14 cellular contexts compared by ENCODE assay signal in genomic region chr16:19860146-19861030, GRCh38. TPM values are rescaled to one million over a fixed set of nuclear protein-coding genes. Genes with fewer than 3 reads are reported as not detected.
DNase-seq lines count a peak whose midpoint lies in the region; ATAC-seq and TF ChIP-seq lines count a peak whose summit lies in the region.
"Had no signal": no experiment of that assay in that cellular context is flagged by ENCODE, and none has a peak within 500 bp of the region (broad histone marks: within the 10 kb centered on the region; RNA-seq: fewer than 3 reads in every experiment).

No MANE protein-coding gene starts in this region.

- H3K4me3 Mint-ChIP-seq in WTC11, result peak overlapping the region; percentile 51
- H3K4me3 Mint-ChIP-seq in T-helper 2 cell treated with Interferon-gamma antibody and Interleukin-4, amounts not matched to agents 5 μg/mL and 100 μg/mL, for 36 hours, result no peak overlapping the region
- H3K4me3 Mint-ChIP-seq: activated naive CD8-positive, alpha-beta T cell had no signal

- intact Hi-C loops in prostate gland (cut with DNase I) (no loop called here), colonic mucosa (cut with DNase I) (no loop called here)

- H3K4me1 Mint-ChIP-seq in WTC11, result peaks cover 87% of the 10 kb centered on the region
- no peaks in the 10 kb centered on the region for H3K4me1 Mint-ChIP-seq in T-helper 2 cell treated with Interferon-gamma antibody and Interleukin-4, amounts not matched to agents 5 μg/mL and 100 μg/mL, for 36 hours (ENCODE audit: low read depth)

- H3K9me3 ChIP-seq in prostate gland (no peaks in the 10 kb centered on the region), colonic mucosa (no peaks in the 10 kb centered on the region)
- H3K9me3 ChIP-seq: esophagus squamous epithelium had no signal

- ATAC-seq in WTC11, result peak; percentile 79
- ATAC-seq: Panc1 had no signal

- peak overlapping the region in 1 of 2 donors; percentile 15 for H3K4me3 ChIP-seq in prostate gland
- H3K4me3 ChIP-seq in colonic mucosa, result no peak overlapping the region
- H3K4me3 ChIP-seq: esophagus squamous epithelium had no signal

- H3K27me3 ChIP-seq in prostate gland (replicated peaks; ENCODE audit: insufficient read depth) (no peaks in the 10 kb centered on the region), colonic mucosa (no peaks in the 10 kb centered on the region)
- H3K27me3 ChIP-seq: esophagus squamous epithelium had no signal

- TF ChIP-seq POLR2A in prostate gland (IDR thresholded peaks at IDR 0.05), result no peak

- peaks cover 50% of the 10 kb centered on the region for H3K36me3 Mint-ChIP-seq in WTC11
- H3K36me3 Mint-ChIP-seq in T-helper 2 cell treated with Interferon-gamma antibody and Interleukin-4, amounts not matched to agents 5 μg/mL and 100 μg/mL, for 36 hours (ENCODE audit: low read depth), result no peaks in the 10 kb centered on the region
- H3K36me3 Mint-ChIP-seq: activated naive CD8-positive, alpha-beta T cell had no signal

- peak overlapping the region; percentile 100 for H3K27ac Mint-ChIP-seq in WTC11
- no peak overlapping the region for H3K27ac Mint-ChIP-seq in T-helper 2 cell treated with Interferon-gamma antibody and Interleukin-4, amounts not matched to agents 5 μg/mL and 100 μg/mL, for 36 hours
- H3K27ac Mint-ChIP-seq: activated naive CD8-positive, alpha-beta T cell had no signal

- no peaks in the 10 kb centered on the region for H3K9me3 Mint-ChIP-seq in WTC11
- no peaks in the 10 kb centered on the region for H3K9me3 Mint-ChIP-seq in T-helper 2 cell treated with Interferon-gamma antibody and Interleukin-4, amounts not matched to agents 5 μg/mL and 100 μg/mL, for 36 hours

- 43% methylated on average over 21 of the region's 21 CpGs for WGBS in prostate gland

- H3K4me1 ChIP-seq in prostate gland (replicated peaks) (no peaks in the 10 kb centered on the region), colonic mucosa (no peaks in the 10 kb centered on the region)

- no peak for TF ChIP-seq CTCF in WTC11 (IDR thresholded peaks at IDR 0.05)
- TF ChIP-seq CTCF in prostate gland (IDR thresholded peaks at IDR 0.05), result no peak
- TF ChIP-seq CTCF in colonic mucosa (IDR thresholded peaks at IDR 0.05), result no peak

- H3K27ac ChIP-seq in prostate gland (peak overlapping the region; percentile 40 to 61), colonic mucosa (no peak overlapping the region)

- POLR2A ChIA-PET in WTC11 (lab: Charles Lee), result interaction anchor here (0.6 to 2.4 kb wide), 4 partner anchors 14 to 22 kb away, joined by 3 to 13 read pairs (median 4); no protein-coding TSS in a partner anchor

- no peaks in the 10 kb centered on the region for H3K27me3 Mint-ChIP-seq in WTC11 (ENCODE audit: low read depth)
- no peaks in the 10 kb centered on the region for H3K27me3 Mint-ChIP-seq in T-helper 2 cell treated with Interferon-gamma antibody and Interleukin-4, amounts not matched to agents 5 μg/mL and 100 μg/mL, for 36 hours (ENCODE audit: low read depth)
- H3K27me3 Mint-ChIP-seq: activated naive CD8-positive, alpha-beta T cell had no signal

- peak; percentile 21 for DNase-seq in ELR (ENCODE audit: low read depth)
- no peak for DNase-seq in WTC11 (ENCODE audit: low spot score)
- peak; percentile 56 for DNase-seq in globus pallidus (ENCODE audit: low spot score)
- DNase-seq in prostate gland (ENCODE audit: low spot score), result peak; percentile 44
- no peak for DNase-seq in stimulated activated CD4-positive, alpha-beta T cell treated with anti-CD3 and anti-CD28 coated beads, Interleukin-4, amount 100 ng/mL, for 24 hours
- no peak for DNase-seq in KBM-7
- DNase-seq in T-helper 2 cell treated with Interferon-gamma antibody and Interleukin-4, amounts not matched to agents 5 μg/mL and 100 μg/mL, for 36 hours (ENCODE audit: low spot score), result no peak
- no peak for DNase-seq in colonic mucosa
- DNase-seq: COR-L47; esophagus squamous epithelium; NCI-H1436 treated with DMSO at 0.1 percent for 48 hours; stimulated activated CD4-positive, alpha-beta T cell treated with anti-CD3 and anti-CD28 coated beads, Interleukin-4, amount 100 ng/mL, for 4 hours had no signal

- H3K9ac ChIP-seq in colonic mucosa (ENCODE audit: low read depth in 2 of 2, low read length in 2 of 2), result no peak overlapping the region

- no peaks in the 10 kb centered on the region for H3K36me3 ChIP-seq in prostate gland
- H3K36me3 ChIP-seq in colonic mucosa, result no peaks in the 10 kb centered on the region

- CTCF ChIA-PET in WTC11 (lab: Charles Lee), result interaction anchor here (1.2 to 1.8 kb wide), 2 partner anchors 9 to 16 kb away, joined by 3 to 6 read pairs; no protein-coding TSS in a partner anchor

- in situ Hi-C loops in KBM-7 (cut with MboI; ENCODE audit: low pct_unique_long_range_greater_than_20kb, low sequenced_read_pairs), result no loop called here

TF ChIP-seq in WTC11, 78 proteins besides CTCF, POLR2A, EP300 and RAD21:
- TF ChIP-seq CBFB (CRISPR knock-in tag; IDR thresholded peaks at IDR 0.05; ENCODE audit: low read depth) (no peak), SMAD4 (CRISPR knock-in tag; IDR thresholded peaks at IDR 0.05) (no peak), JAZF1 (CRISPR knock-in tag; IDR thresholded peaks at IDR 0.05) (no peak), ETV6 (CRISPR knock-in tag; IDR thresholded peaks at IDR 0.05) (0 out of 2 replicates have a peak, but pooled peaks have one; percentile 17), TP53 (CRISPR knock-in tag; IDR thresholded peaks at IDR 0.05) (no peak), ATF3 (CRISPR knock-in tag; conservative IDR thresholded peaks at IDR 0.05) (no peak)
- TF ChIP-seq, protein P1, sequence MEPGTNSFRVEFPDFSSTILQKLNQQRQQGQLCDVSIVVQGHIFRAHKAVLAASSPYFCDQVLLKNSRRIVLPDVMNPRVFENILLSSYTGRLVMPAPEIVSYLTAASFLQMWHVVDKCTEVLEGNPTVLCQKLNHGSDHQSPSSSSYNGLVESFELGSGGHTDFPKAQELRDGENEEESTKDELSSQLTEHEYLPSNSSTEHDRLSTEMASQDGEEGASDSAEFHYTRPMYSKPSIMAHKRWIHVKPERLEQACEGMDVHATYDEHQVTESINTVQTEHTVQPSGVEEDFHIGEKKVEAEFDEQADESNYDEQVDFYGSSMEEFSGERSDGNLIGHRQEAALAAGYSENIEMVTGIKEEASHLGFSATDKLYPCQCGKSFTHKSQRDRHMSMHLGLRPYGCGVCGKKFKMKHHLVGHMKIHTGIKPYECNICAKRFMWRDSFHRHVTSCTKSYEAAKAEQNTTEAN (CRISPR knock-in tag; IDR thresholded peaks at IDR 0.05), result no peak
TF ChIP-seq in WTC11: peak in this region for 1.

RNA-seq across cellular contexts. Expression of gene GPRC5B, which starts 24.3 kb away (rescaled TPM):
- 104 to 107 TPM (median 105 TPM) in 3 replicates for total RNA-seq in WTC11 (2021)
- 100 to 1,000 TPM in 1 of 2 donors, 10 to 100 TPM in 1; 19.4 to 256 TPM for total RNA-seq in prostate gland
- total RNA-seq in colonic mucosa, result 1 to 10 TPM; 3.1 to 8.5 TPM

Comparison
In these comparisons a context has a peak if more than half of its experiments do, and no peak if none do; other contexts are left out.
1. DNase-seq: peak in ELR (single experiment), globus pallidus (single experiment) and prostate gland (single experiment); none in WTC11 (single experiment), stimulated activated CD4-positive, alpha-beta T cell treated with anti-CD3 and anti-CD28 coated beads, Interleukin-4, amount 100 ng/mL, for 24 hours (single experiment), KBM-7 (single experiment), T-helper 2 cell treated with Interferon-gamma antibody and Interleukin-4, amounts not matched to agents 5 μg/mL and 100 μg/mL, for 36 hours (single experiment) and colonic mucosa (single experiment).